Comparison of ENCODE assay signal across 30 cellular contexts in the genomic region with DNA sequence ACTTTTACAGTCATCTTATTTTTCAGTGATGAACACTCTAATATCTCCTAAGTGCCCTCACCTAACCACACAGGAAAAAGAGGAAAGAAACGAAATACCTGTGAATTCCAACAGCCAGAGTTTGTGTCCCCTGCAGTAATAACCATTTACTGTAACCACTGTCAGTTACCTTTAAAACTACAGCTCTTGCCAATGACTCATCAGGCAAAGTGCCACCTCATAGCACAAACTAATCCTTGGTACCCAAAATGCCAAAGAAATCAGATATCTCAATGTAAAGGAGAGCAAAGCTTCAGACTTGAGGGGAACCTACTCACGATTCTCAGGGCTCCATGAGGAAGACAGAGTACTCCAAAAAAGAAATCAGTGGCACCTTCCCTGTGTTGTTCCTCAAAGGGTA.
A peak's percentile ranks its signal among the peaks of the same experiment; 100 is the strongest.
DNase-seq lines count a peak whose midpoint lies in the region; ATAC-seq, FAIRE-seq and TF ChIP-seq lines count a peak whose summit lies in the region.
"Had no signal": no experiment of that assay in that cellular context is flagged by ENCODE, and none has a peak within 500 bp of the region (broad histone marks: within the 10 kb centered on the region; RNA-seq: fewer than 3 reads in every experiment).

No MANE protein-coding gene starts in this region.

- FAIRE-seq in bronchial epithelial cell (lab: Jason Lieb, UNC): no peak
- FAIRE-seq: D721Med, GM18507 had no signal

- no peaks in the 10 kb centered on the region for H3K36me3 ChIP-seq in bronchial epithelial cell (ENCODE audit: control insufficient read depth, insufficient read depth, low read length)
- H3K36me3 ChIP-seq: left lung, right atrium auricular region, spleen, uterus, WERI-Rb-1 had no signal

- no peaks in the 10 kb centered on the region for H3K9me3 Mint-ChIP-seq in T-cell
- H3K9me3 Mint-ChIP-seq: activated T-helper 1 cell treated with anti-CD3 and anti-CD28 coated beads, Interleukin-12 subunit alpha, Interleukin-12 subunit beta, Interleukin-2, Interleukin-4 antibody, amounts not matched to agents 30 ng/mL and 10 ng/mL and 1 ng/mL, durations not matched to agents 14 hours and 24 hours and 36 hours; dendritic cell treated with granulocyte-macrophage colony-stimulating factor and Interleukin-4, amounts not matched to agents 40 ng/mL and 50 ng/mL, for 4 days; stimulated activated memory B cell treated with anti-CD40 and anti-IgM and Interleukin-4, amounts not matched to agents 10 μg/mL and 1 μg/mL and 100 μg/mL, for 72 hours had no signal

- no peak for TF ChIP-seq CTCF in bronchial epithelial cell (IDR thresholded peaks at IDR 0.05; ENCODE audit: insufficient read depth, low read length, severe bottlenecking)

- no peak overlapping the region for H3K27ac Mint-ChIP-seq in T-cell
- H3K27ac Mint-ChIP-seq: activated T-helper 1 cell treated with anti-CD3 and anti-CD28 coated beads, Interleukin-12 subunit alpha, Interleukin-12 subunit beta, Interleukin-2, Interleukin-4 antibody, amounts not matched to agents 30 ng/mL and 10 ng/mL and 1 ng/mL, durations not matched to agents 14 hours and 24 hours and 36 hours; CD14-positive monocyte; dendritic cell treated with granulocyte-macrophage colony-stimulating factor and Interleukin-4, amounts not matched to agents 40 ng/mL and 50 ng/mL, for 4 days; naive thymus-derived CD4-positive, alpha-beta T cell; stimulated activated memory B cell treated with anti-CD40 and anti-IgM and Interleukin-4, amounts not matched to agents 10 μg/mL and 1 μg/mL and 100 μg/mL, for 72 hours; T-helper 2 cell treated with Interferon-gamma antibody and Interleukin-4, amounts not matched to agents 5 μg/mL and 100 μg/mL, for 36 hours had no signal

- no peaks in the 10 kb centered on the region for H3K27me3 ChIP-seq in bronchial epithelial cell (ENCODE audit: control insufficient read depth, insufficient read depth, low read length)
- H3K27me3 ChIP-seq: foreskin keratinocyte, hepatocyte, left lung, right atrium auricular region, spleen, uterus had no signal

- no peak overlapping the region for H3K4me3 ChIP-seq in bronchial epithelial cell (ENCODE audit: low read depth, low read length)
- H3K4me3 ChIP-seq: hepatocyte, left lung, right atrium auricular region, SK-N-MC, spleen, uterus had no signal

- CTCF ChIA-PET in T-cell (lab: Charles Lee): interaction anchor here in 1 of 2 donors (2.8 kb wide), 1 partner anchor 43 kb away, joined by 6 read pairs; no protein-coding TSS in a partner anchor

- POLR2A ChIA-PET in T-cell (lab: Charles Lee): no interaction called here

- peak; percentile 37 for DNase-seq in EL
- DNase-seq in LHCN-M2 (ENCODE audit: low read depth): peak; percentile 37
- peak; percentile 17 for DNase-seq in bronchial epithelial cell (ENCODE audit: low read depth)
- peak; percentile 2 for DNase-seq in myocyte (ENCODE audit: low read depth)
- DNase-seq in NOMO-1 (lab: John Stamatoyannopoulos, UW; ENCODE audit: unreplicated experiment in 2 of 2): no peak
- no peak for DNase-seq in left colon
- DNase-seq in stimulated activated CD4-positive, alpha-beta T cell treated with anti-CD3 and anti-CD28 coated beads, Interleukin-4, amount 100 ng/mL, for 1 hour: no peak
- DNase-seq in T-cell: no peak
- DNase-seq: activated naive CD4-positive, alpha-beta T cell treated with anti-CD3 and anti-CD28 coated beads, Interleukin-2, amount 50 U/mL, for 16 hours; caudate nucleus; GOT3; left lung; naive thymus-derived CD4-positive, alpha-beta T cell; NCI-H1092 treated with DMSO at 0.1 percent for 48 hours; NCI-H187 treated with DMSO at 0.1 percent for 48 hours; spleen; stimulated activated CD4-positive, alpha-beta T cell treated with anti-CD3 and anti-CD28 coated beads, Interleukin-2, amount 100 ng/mL, for 48 hours; uterus; WERI-Rb-1 had no signal

- no peak overlapping the region for H3K4me3 Mint-ChIP-seq in T-cell
- H3K4me3 Mint-ChIP-seq: activated T-helper 1 cell treated with anti-CD3 and anti-CD28 coated beads, Interleukin-12 subunit alpha, Interleukin-12 subunit beta, Interleukin-2, Interleukin-4 antibody, amounts not matched to agents 30 ng/mL and 10 ng/mL and 1 ng/mL, durations not matched to agents 14 hours and 24 hours and 36 hours; CD14-positive monocyte; dendritic cell treated with granulocyte-macrophage colony-stimulating factor and Interleukin-4, amounts not matched to agents 40 ng/mL and 50 ng/mL, for 4 days; naive thymus-derived CD4-positive, alpha-beta T cell; stimulated activated memory B cell treated with anti-CD40 and anti-IgM and Interleukin-4, amounts not matched to agents 10 μg/mL and 1 μg/mL and 100 μg/mL, for 72 hours; T-helper 2 cell treated with Interferon-gamma antibody and Interleukin-4, amounts not matched to agents 5 μg/mL and 100 μg/mL, for 36 hours had no signal

- no peaks in the 10 kb centered on the region for H3K36me3 Mint-ChIP-seq in T-cell
- H3K36me3 Mint-ChIP-seq: CD14-positive monocyte; naive thymus-derived CD4-positive, alpha-beta T cell; stimulated activated memory B cell treated with anti-CD40 and anti-IgM and Interleukin-4, amounts not matched to agents 10 μg/mL and 1 μg/mL and 100 μg/mL, for 72 hours had no signal

- no peaks in the 10 kb centered on the region for H3K27me3 Mint-ChIP-seq in T-cell
- H3K27me3 Mint-ChIP-seq: dendritic cell treated with granulocyte-macrophage colony-stimulating factor and Interleukin-4, amounts not matched to agents 40 ng/mL and 50 ng/mL, for 4 days; stimulated activated memory B cell treated with anti-CD40 and anti-IgM and Interleukin-4, amounts not matched to agents 10 μg/mL and 1 μg/mL and 100 μg/mL, for 72 hours had no signal

- intact Hi-C loops in left colon (cut with DNase I, micrococcal nuclease): no loop called here

- H3K4me1 Mint-ChIP-seq in T-cell: no peaks in the 10 kb centered on the region
- H3K4me1 Mint-ChIP-seq: CD14-positive monocyte; stimulated activated memory B cell treated with anti-CD40 and anti-IgM and Interleukin-4, amounts not matched to agents 10 μg/mL and 1 μg/mL and 100 μg/mL, for 72 hours had no signal

- ATAC-seq in left colon: no peak
- ATAC-seq in T-cell (replicated peaks in 1 of 4): no peak
- ATAC-seq: foreskin keratinocyte; left lung; naive thymus-derived CD4-positive, alpha-beta T cell; stimulated activated memory B cell treated with anti-CD40 and anti-IgM and Interleukin-4, amounts not matched to agents 10 μg/mL and 1 μg/mL and 100 μg/mL, for 72 hours had no signal

Comparison
In these comparisons a context has a peak if more than half of its experiments do, and no peak if none do; other contexts are left out.
1. DNase-seq: peak in EL (single experiment), LHCN-M2 (single experiment), bronchial epithelial cell (single experiment) and myocyte (single experiment); none in NOMO-1 (0 of 2), left colon (0 of 2), stimulated activated CD4-positive, alpha-beta T cell treated with anti-CD3 and anti-CD28 coated beads, Interleukin-4, amount 100 ng/mL, for 1 hour (single experiment) and T-cell (0 of 34).